Comparison of ENCODE assay signal across 27 cellular contexts in genomic region chr14:100771121-100771800, GRCh38. TPM values are rescaled to one million over a fixed set of nuclear protein-coding genes. Genes with fewer than 3 reads are reported as not detected.
A peak's percentile ranks its signal among the peaks of the same experiment; 100 is the strongest.
DNase-seq lines count a peak whose midpoint lies in the region; ATAC-seq lines count a peak whose summit lies in the region.
"Had no signal": no experiment of that assay in that cellular context is flagged by ENCODE, and none has a peak within 500 bp of the region (broad histone marks: within the 10 kb centered on the region; RNA-seq: fewer than 3 reads in every experiment).

No MANE protein-coding gene starts in this region.

- H3K36me3 ChIP-seq in MG63, result no peaks in the 10 kb centered on the region
- H3K36me3 ChIP-seq: colonic mucosa, left ventricle myocardium inferior had no signal

- H3K9me3 ChIP-seq in MG63, result no peaks in the 10 kb centered on the region
- H3K9me3 ChIP-seq: body of pancreas, colonic mucosa, psoas muscle had no signal

- peak; percentile 19 for DNase-seq in activated effector memory CD4-positive, alpha-beta T cell treated with anti-CD3 and anti-CD28 coated beads, Interleukin-2, amount 50 U/mL, for 16 hours
- DNase-seq in activated effector memory CD4-positive, alpha-beta T cell treated with Interleukin-2 at 50 U/mL for 16 hours, result no peak
- DNase-seq in ecto neural progenitor cell (ENCODE audit: low spot score) (peak; percentile 38), mesenteric fat pad (ENCODE audit: low spot score) (peak; percentile 72), MG63 (no peak), NCI-H2081 treated with DMSO at 0.1 percent for 48 hours (lab: John Stamatoyannopoulos, UW) (no peak), NCI-H2196 (lab: John Stamatoyannopoulos, UW; ENCODE audit: unreplicated experiment) (no peak)
- DNase-seq: 8988T; activated CD8-positive, alpha-beta memory T cell treated with anti-CD3 and anti-CD28 coated beads, Interleukin-2, amount 50 U/mL, for 4 hours; AML-193; body of pancreas; colonic mucosa; COR-L47; DND-41; left ventricle myocardium inferior; NCI-H1105 treated with DMSO at 0.1 percent for 48 hours; NCI-H524; small intestine; stimulated activated CD4-positive, alpha-beta T cell treated with anti-CD3 and anti-CD28 coated beads, Interleukin-2, amount 100 ng/mL, for 48 hours; stimulated activated naive CD4-positive, alpha-beta T cell had no signal

- H3K4me3 ChIP-seq in MG63, result no peak overlapping the region
- H3K4me3 ChIP-seq: body of pancreas, colonic mucosa, left ventricle myocardium inferior, psoas muscle had no signal

- no peak for ATAC-seq in GM18873 (IDR thresholded peaks at IDR 0.05; ENCODE audit: low FRiP score, unreplicated experiment)
- ATAC-seq: activated T-helper 17 cell treated with anti-CD3 and anti-CD28 coated beads, Interleukin-2, amount 50 U/mL, for 72 hours; body of pancreas; psoas muscle; WTC11 had no signal

- no peaks in the 10 kb centered on the region for H3K27me3 ChIP-seq in MG63
- H3K27me3 ChIP-seq: body of pancreas, colonic mucosa had no signal

RNA-seq across cellular contexts. Expression of gene DLK1, which starts 44.6 kb away (rescaled TPM):
- total RNA-seq in mesenteric fat pad, result not detected
- total RNA-seq in MG63 (2014; rRNA removed; shearing (Covaris generic); ENCODE audit: low replicate concordance), result not detected in 2 replicates
- total RNA-seq: activated T-helper 17 cell treated with anti-CD3 and anti-CD28 coated beads, Interleukin-2, amount 50 U/mL, for 72 hours; fibroblast of lung; mononuclear cell had no signal

RNA-seq across cellular contexts. Expression of gene MEG3, which starts 54.7 kb away (rescaled TPM):
- 82.2 TPM for total RNA-seq in mesenteric fat pad
- not detected in 2 replicates for total RNA-seq in MG63 (2014; rRNA removed; shearing (Covaris generic); ENCODE audit: low replicate concordance)
- total RNA-seq: activated T-helper 17 cell treated with anti-CD3 and anti-CD28 coated beads, Interleukin-2, amount 50 U/mL, for 72 hours; SK-MEL-5 had no signal

Comparison
In these comparisons a context has a peak if more than half of its experiments do, and no peak if none do; other contexts are left out.
1. DNase-seq: peak in activated effector memory CD4-positive, alpha-beta T cell treated with anti-CD3 and anti-CD28 coated beads, Interleukin-2, amount 50 U/mL, for 16 hours (single experiment), ecto neural progenitor cell (single experiment) and mesenteric fat pad (single experiment); none in activated effector memory CD4-positive, alpha-beta T cell treated with Interleukin-2 at 50 U/mL for 16 hours (single experiment), MG63 (single experiment), NCI-H2081 treated with DMSO at 0.1 percent for 48 hours (single experiment) and NCI-H2196 (single experiment).
2. RNA of gene MEG3, which starts 54.7 kb away (total RNA-seq): 82.2 TPM in mesenteric fat pad (single experiment); not detected in MG63; every median in the first group is over 10 times any median in the second.